In the genomic region with DNA sequence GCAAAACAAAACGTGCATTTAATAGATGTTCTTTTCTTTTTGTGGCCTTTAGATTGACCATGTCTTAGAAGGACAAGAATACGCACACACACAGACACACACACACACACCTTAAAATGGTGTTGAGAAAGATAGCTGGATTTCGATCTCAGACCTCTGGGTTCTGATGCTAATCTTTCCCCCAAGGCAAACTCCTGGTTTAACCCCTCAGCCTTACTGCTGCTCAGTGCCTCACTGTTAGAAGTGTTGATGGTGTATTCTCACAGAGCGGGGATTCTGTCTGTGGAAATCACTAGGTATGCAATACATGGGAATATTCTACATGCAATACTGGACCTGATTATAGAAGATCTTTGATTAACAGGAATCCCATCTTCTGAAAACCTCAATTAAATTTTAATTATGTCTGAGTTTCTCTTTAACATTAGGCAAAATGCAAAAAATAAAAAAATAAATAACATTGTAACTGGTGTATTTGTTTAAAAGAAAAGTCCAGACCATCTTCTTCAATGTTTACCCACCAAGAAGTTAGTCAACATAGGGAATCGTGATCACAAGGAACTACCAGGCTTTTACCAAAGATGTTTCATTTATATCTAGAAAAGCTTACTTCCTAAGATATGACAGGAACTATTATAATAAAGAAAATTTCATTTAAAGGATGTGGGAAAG, we compare ENCODE assay signal across 1 cellular context.
TF ChIP-seq lines count a peak whose summit lies in the region.

No MANE protein-coding gene starts in this region.

TF ChIP-seq in A549, 52 proteins besides CTCF, POLR2A, EP300 and RAD21 (continued from another document):
- TF ChIP-seq, protein P1, sequence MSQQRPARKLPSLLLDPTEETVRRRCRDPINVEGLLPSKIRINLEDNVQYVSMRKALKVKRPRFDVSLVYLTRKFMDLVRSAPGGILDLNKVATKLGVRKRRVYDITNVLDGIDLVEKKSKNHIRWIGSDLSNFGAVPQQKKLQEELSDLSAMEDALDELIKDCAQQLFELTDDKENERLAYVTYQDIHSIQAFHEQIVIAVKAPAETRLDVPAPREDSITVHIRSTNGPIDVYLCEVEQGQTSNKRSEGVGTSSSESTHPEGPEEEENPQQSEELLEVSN (IDR thresholded peaks at IDR 0.05; ENCODE audit: borderline replicate concordance, low read depth) = no peak
- TF ChIP-seq EHMT2 (IDR thresholded peaks at IDR 0.05; ENCODE audit: low read depth) = no peak
- no peak; the same call in 1 of the 2 replicates for TF ChIP-seq GATA3 (IDR thresholded peaks at IDR 0.05; ENCODE audit: borderline replicate concordance)
